Comparison of ENCODE assay signal across 9 cellular contexts in genomic region chr18:2881490-2882195, GRCh38. TPM values are rescaled to one million over a fixed set of nuclear protein-coding genes. Genes with fewer than 3 reads are reported as not detected.
DNase-seq lines count a peak whose midpoint lies in the region; ATAC-seq, FAIRE-seq and TF ChIP-seq lines count a peak whose summit lies in the region.
"Had no signal": no experiment of that assay in that cellular context is flagged by ENCODE, and none has a peak within 500 bp of the region (broad histone marks: within the 10 kb centered on the region; RNA-seq: fewer than 3 reads in every experiment).

No MANE protein-coding gene starts in this region.

- peak; percentile 38 for ATAC-seq in body of pancreas

- peak overlapping the region; percentile 12 for H3K27ac Mint-ChIP-seq in activated naive CD4-positive, alpha-beta T cell treated with anti-CD3 and anti-CD28 coated beads, Interleukin-2, amount 50 U/mL, for 24 hours

- in situ Hi-C loops in GM13977 (cut with MboI; ENCODE audit: low pct_unique_long_range_greater_than_20kb, low sequenced_read_pairs, unreplicated experiment): no loop called here

- H3K9me3 Mint-ChIP-seq in activated naive CD4-positive, alpha-beta T cell treated with anti-CD3 and anti-CD28 coated beads, Interleukin-2, amount 50 U/mL, for 24 hours: peaks cover 3% of the 10 kb centered on the region

- peaks cover under 1% of the 10 kb centered on the region for H3K36me3 Mint-ChIP-seq in activated naive CD4-positive, alpha-beta T cell treated with anti-CD3 and anti-CD28 coated beads, Interleukin-2, amount 50 U/mL, for 24 hours

- peaks cover 41% of the 10 kb centered on the region for H3K4me1 Mint-ChIP-seq in activated naive CD4-positive, alpha-beta T cell treated with anti-CD3 and anti-CD28 coated beads, Interleukin-2, amount 50 U/mL, for 24 hours

- no peaks in the 10 kb centered on the region for H3K4me1 ChIP-seq in body of pancreas
- H3K4me1 ChIP-seq in uterus: peaks cover 10 to 16% of the 10 kb centered on the region in 2 donors

- H3K9me3 ChIP-seq in body of pancreas (no peaks in the 10 kb centered on the region), uterus (no peaks in the 10 kb centered on the region)

- no peaks in the 10 kb centered on the region for H3K36me3 ChIP-seq in body of pancreas (replicated peaks in 1 of 2; ENCODE audit: insufficient read depth in 1 of 2, low read depth in 2 of 2)
- no peaks in the 10 kb centered on the region for H3K36me3 ChIP-seq in uterus

- H3K4me3 ChIP-seq in body of pancreas: no peak overlapping the region
- H3K4me3 ChIP-seq in lower leg skin (ENCODE audit: low read depth, poor library complexity, severe bottlenecking): no peak overlapping the region
- no peak overlapping the region for H3K4me3 ChIP-seq in uterus

- intact Hi-C loops in body of pancreas (cut with DNase I): no loop called here
- intact Hi-C loops in lower leg skin (cut with DNase I; ENCODE audit: low total_unique reads): no loop called here
- intact Hi-C loops in uterus (cut with DNase I; ENCODE audit: low total_unique reads): no loop called here

- H3K27me3 ChIP-seq in body of pancreas (no peaks in the 10 kb centered on the region), uterus (no peaks in the 10 kb centered on the region)

- no peak for DNase-seq in activated naive CD4-positive, alpha-beta T cell treated with anti-CD3 and anti-CD28 coated beads, Interleukin-2, amount 50 U/mL, for 16 hours
- DNase-seq in body of pancreas (peak in 2 of 4 donors; percentile 24 to 57), lower leg skin (ENCODE audit: low spot score in 2 of 2) (peak; percentile 68 to 93), uterus (peak; percentile 88 to 95), GM13977 (ENCODE audit: low spot score) (no peak), DMS 273 (lab: John Stamatoyannopoulos, UW; ENCODE audit: unreplicated experiment) (no peak), GM12892 (ENCODE audit: insufficient read length) (no peak)

- no peak for TF ChIP-seq CTCF in body of pancreas (IDR thresholded peaks at IDR 0.05)
- no peak for TF ChIP-seq CTCF in lower leg skin (IDR thresholded peaks at IDR 0.05)
- TF ChIP-seq CTCF in uterus (IDR thresholded peaks at IDR 0.05): peak in 1 of 4 experiments; percentile 33
- TF ChIP-seq CTCF in GM13977 (IDR thresholded peaks at IDR 0.05; ENCODE audit: extremely low read depth, insufficient read depth, missing control alignments): no peak

- no peak for FAIRE-seq in GM12892 (lab: Jason Lieb, UNC)
- FAIRE-seq: endothelial cell of umbilical vein had no signal

- H3K27me3 Mint-ChIP-seq in activated naive CD4-positive, alpha-beta T cell treated with anti-CD3 and anti-CD28 coated beads, Interleukin-2, amount 50 U/mL, for 24 hours: no peaks in the 10 kb centered on the region

- no peak overlapping the region for H3K4me3 Mint-ChIP-seq in activated naive CD4-positive, alpha-beta T cell treated with anti-CD3 and anti-CD28 coated beads, Interleukin-2, amount 50 U/mL, for 24 hours

- 68 to 82% methylated on average over 18 of the region's 18 CpGs for WGBS in body of pancreas, 2 donors
- WGBS in lower leg skin, 2 donors: 53 to 63% methylated on average over 18 of the region's 18 CpGs

- H3K27ac ChIP-seq in body of pancreas: no peak overlapping the region
- peak overlapping the region; percentile 96 to 98 for H3K27ac ChIP-seq in uterus

- no peak for TF ChIP-seq POLR2A in body of pancreas (IDR thresholded peaks at IDR 0.05)
- TF ChIP-seq POLR2A in lower leg skin (IDR thresholded peaks at IDR 0.05): no peak
- no peak for TF ChIP-seq POLR2A in uterus (IDR thresholded peaks at IDR 0.05)
- TF ChIP-seq POLR2A in GM12892 (IDR thresholded peaks at IDR 0.05; ENCODE audit: low read depth, low read length): no peak

RNA-seq across cellular contexts. Expression of gene EMILIN2, which starts 34.8 kb away (rescaled TPM):
- total RNA-seq in body of pancreas (1 to 10 TPM; 2.0 to 3.1 TPM), lower leg skin (10 to 100 TPM in 2 of 4 donors, 1 to 10 TPM in 2; 4.0 to 10.9 (median 7.5) TPM), uterus (10 to 100 TPM; 25.6 to 60.2 (median 43.2) TPM)
- 3.8 TPM for polyA plus RNA-seq in GM12892 (2012; ENCODE audit: missing spikeins)

Comparison
In these comparisons a context has a peak if more than half of its experiments do, and no peak if none do; other contexts are left out.
1. DNase-seq: peak in lower leg skin (2 of 2) and uterus (2 of 2); none in activated naive CD4-positive, alpha-beta T cell treated with anti-CD3 and anti-CD28 coated beads, Interleukin-2, amount 50 U/mL, for 16 hours (single experiment), GM13977 (single experiment), DMS 273 (single experiment) and GM12892 (single experiment).
2. H3K27ac ChIP-seq: peak in uterus (2 of 2); none in body of pancreas (0 of 4).